17 cellular contexts compared by ENCODE assay signal in the genomic region with DNA sequence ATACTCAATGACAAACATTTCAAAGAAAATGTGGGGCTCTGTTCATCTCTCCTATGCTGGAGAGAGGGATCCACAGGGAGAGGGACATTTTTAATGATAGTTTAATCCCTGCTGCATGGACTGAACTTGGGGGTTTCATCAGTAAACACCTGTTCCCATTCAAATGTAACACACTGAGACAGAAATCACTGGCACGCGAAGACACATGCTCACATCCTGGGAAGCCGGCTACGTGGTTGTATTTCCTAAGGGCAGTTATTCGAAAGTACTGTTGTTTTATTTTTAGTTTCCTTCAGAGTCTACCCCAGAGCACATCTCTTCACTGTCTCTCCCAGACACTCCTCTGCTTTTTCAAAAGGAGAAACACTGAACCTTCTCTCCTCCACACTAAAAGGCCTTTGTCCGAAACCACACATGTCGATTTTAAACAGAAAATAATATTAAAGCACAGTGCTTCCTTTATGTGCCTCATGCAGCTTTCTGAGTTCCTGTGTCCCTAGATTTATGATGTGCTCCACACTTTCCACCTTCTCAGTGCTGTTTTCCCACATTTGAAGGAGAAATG. TPM values are rescaled to one million over a fixed set of nuclear protein-coding genes. Genes with fewer than 3 reads are reported as not detected.
DNase-seq lines count a peak whose midpoint lies in the region; ATAC-seq and TF ChIP-seq lines count a peak whose summit lies in the region.
"Had no signal": no experiment of that assay in that cellular context is flagged by ENCODE, and none has a peak within 500 bp of the region (broad histone marks: within the 10 kb centered on the region; RNA-seq: fewer than 3 reads in every experiment).

No MANE protein-coding gene starts in this region.

- no peaks in the 10 kb centered on the region for H3K9me3 ChIP-seq in SJCRH30 (replicated peaks)
- no peaks in the 10 kb centered on the region for H3K9me3 ChIP-seq in esophagus muscularis mucosa
- no peaks in the 10 kb centered on the region for H3K9me3 ChIP-seq in naive thymus-derived CD4-positive, alpha-beta T cell (ENCODE audit: control insufficient read depth in 2 of 3, low read length in 3 of 3)

- H2AFZ ChIP-seq in GM23338: peak overlapping the region; percentile 84; the same call in 1 of the 2 replicates

- H3K27ac Mint-ChIP-seq in GM23338: peak overlapping the region; percentile 24; the same call in 1 of the 2 replicates
- H3K27ac Mint-ChIP-seq in neural crest cell (ENCODE audit: unreplicated experiment): peak overlapping the region; percentile 45
- H3K27ac Mint-ChIP-seq in naive thymus-derived CD4-positive, alpha-beta T cell: no peak overlapping the region
- H3K27ac Mint-ChIP-seq: CD8-positive, alpha-beta memory T cell had no signal

- POLR2A ChIA-PET in naive thymus-derived CD4-positive, alpha-beta T cell (lab: Charles Lee): no interaction called here

- CTCF ChIA-PET in naive thymus-derived CD4-positive, alpha-beta T cell (lab: Charles Lee): no interaction called here

- no peaks in the 10 kb centered on the region; the same call in 2 of the 3 replicates for H3K9me3 Mint-ChIP-seq in GM23338
- H3K9me3 Mint-ChIP-seq in neural crest cell: no peaks in the 10 kb centered on the region
- H3K9me3 Mint-ChIP-seq in naive thymus-derived CD4-positive, alpha-beta T cell: peaks cover 0 to 3% (median 0%) of the 10 kb centered on the region in 11 donors
- H3K9me3 Mint-ChIP-seq: CD8-positive, alpha-beta memory T cell had no signal

- no peak overlapping the region for H3K4me2 ChIP-seq in GM23338
- H3K4me2 ChIP-seq: KMS-11 had no signal

- H3K36me3 Mint-ChIP-seq in GM23338 (ENCODE audit: low read depth): no peaks in the 10 kb centered on the region
- H3K36me3 Mint-ChIP-seq in neural crest cell (ENCODE audit: low read depth): no peaks in the 10 kb centered on the region
- no peaks in the 10 kb centered on the region for H3K36me3 Mint-ChIP-seq in naive thymus-derived CD4-positive, alpha-beta T cell

- intact Hi-C loops in esophagus muscularis mucosa (cut with DNase I): no loop called here
- intact Hi-C loops in naive thymus-derived CD4-positive, alpha-beta T cell (cut with micrococcal nuclease): no loop called here

- H3K27me3 ChIP-seq in GM23338 (ENCODE audit: insufficient read depth) (no peaks in the 10 kb centered on the region), SJCRH30 (no peaks in the 10 kb centered on the region), esophagus muscularis mucosa (no peaks in the 10 kb centered on the region)
- H3K27me3 ChIP-seq in naive thymus-derived CD4-positive, alpha-beta T cell (ENCODE audit: control insufficient read depth in 2 of 2, insufficient read depth in 2 of 2, low read length in 2 of 2): no peaks in the 10 kb centered on the region

- TF ChIP-seq CTCF in GM23338 (conservative IDR thresholded peaks at IDR 0.05; ENCODE audit: low read depth in 2 of 2) (no peak), esophagus muscularis mucosa (IDR thresholded peaks at IDR 0.05) (no peak), neural crest cell (conservative IDR thresholded peaks at IDR 0.05) (no peak)

- H4K20me1 ChIP-seq in GM23338 (replicated peaks; ENCODE audit: insufficient read depth): no peaks in the 10 kb centered on the region

- peaks cover 19% of the 10 kb centered on the region for H3K4me1 Mint-ChIP-seq in GM23338
- H3K4me1 Mint-ChIP-seq in neural crest cell: peaks cover 14% of the 10 kb centered on the region
- H3K4me1 Mint-ChIP-seq in naive thymus-derived CD4-positive, alpha-beta T cell: no peaks in the 10 kb centered on the region
- H3K4me1 Mint-ChIP-seq: CD8-positive, alpha-beta memory T cell had no signal

- 60% methylated on average over 7 of the region's 7 CpGs for WGBS in esophagus muscularis mucosa

- H3K27ac ChIP-seq in GM23338 (ENCODE audit: low read depth) (no peak overlapping the region), SJCRH30 (no peak overlapping the region), esophagus muscularis mucosa (replicated peaks in 1 of 4) (no peak overlapping the region)
- H3K27ac ChIP-seq in naive thymus-derived CD4-positive, alpha-beta T cell (ENCODE audit: low read depth, low read length): no peak overlapping the region
- H3K27ac ChIP-seq: KMS-11 had no signal

- H3F3A ChIP-seq in GM23338 (replicated peaks; ENCODE audit: low read depth): no peaks in the 10 kb centered on the region

- ATAC-seq in GM23338 (no peak), HG03469 (IDR thresholded peaks at IDR 0.05; ENCODE audit: unreplicated experiment) (no peak)
- ATAC-seq in naive thymus-derived CD4-positive, alpha-beta T cell: no peak

- H3K4me3 ChIP-seq in GM23338 (no peak overlapping the region), SJCRH30 (no peak overlapping the region), esophagus muscularis mucosa (no peak overlapping the region)
- H3K4me3 ChIP-seq in naive thymus-derived CD4-positive, alpha-beta T cell (ENCODE audit: low read length): no peak overlapping the region

- DNase-seq in GM23338 (ENCODE audit: low spot score) (no peak), SJCRH30 (peak; percentile 11 to 48), esophagus muscularis mucosa (ENCODE audit: extremely low spot score) (peak; percentile 79), neural crest cell (ENCODE audit: low read depth, low spot score) (no peak), AG08395 (ENCODE audit: low spot score) (no peak), NCI-H1417 treated with DMSO at 0.1 percent for 48 hours (lab: John Stamatoyannopoulos, UW) (no peak)
- no peak for DNase-seq in naive thymus-derived CD4-positive, alpha-beta T cell
- DNase-seq: C1 segment of cervical spinal cord; CD8-positive, alpha-beta memory T cell; DMS79; NCI-H1436; NCI-H2029 treated with DMSO at 0.1 percent for 48 hours; NCI-H748 treated with DMSO at 0.1 percent for 48 hours; OCI-M1; SHP77 treated with DMSO at 0.1 percent for 48 hours had no signal

- H3K4me3 Mint-ChIP-seq in GM23338: no peak overlapping the region
- no peak overlapping the region for H3K4me3 Mint-ChIP-seq in neural crest cell
- no peak overlapping the region for H3K4me3 Mint-ChIP-seq in naive thymus-derived CD4-positive, alpha-beta T cell
- H3K4me3 Mint-ChIP-seq: CD8-positive, alpha-beta memory T cell had no signal

- H3K36me3 ChIP-seq in GM23338 (ENCODE audit: insufficient read depth) (no peaks in the 10 kb centered on the region), SJCRH30 (no peaks in the 10 kb centered on the region), esophagus muscularis mucosa (no peaks in the 10 kb centered on the region)
- H3K36me3 ChIP-seq in naive thymus-derived CD4-positive, alpha-beta T cell (ENCODE audit: control insufficient read depth in 2 of 3, insufficient read depth in 3 of 3, low read length in 3 of 3): no peaks in the 10 kb centered on the region

- H3K4me1 ChIP-seq in GM23338 (ENCODE audit: insufficient read depth) (0 out of 2 replicates have a peak, but pooled peaks cover 3% of the 10 kb centered on the region), SJCRH30 (peaks cover 17% of the 10 kb centered on the region), esophagus muscularis mucosa (peaks cover 0 to 14% (median 4%) of the 10 kb centered on the region in 4 donors)
- no peaks in the 10 kb centered on the region for H3K4me1 ChIP-seq in naive thymus-derived CD4-positive, alpha-beta T cell (ENCODE audit: control insufficient read depth in 2 of 2, insufficient read depth in 2 of 2, low read length in 2 of 2)

- TF ChIP-seq EP300 in esophagus muscularis mucosa (IDR thresholded peaks at IDR 0.05): no peak

- H3K79me2 ChIP-seq in GM23338 (replicated peaks; ENCODE audit: insufficient read depth): no peaks in the 10 kb centered on the region

- 0 out of 2 replicates have a peak, but pooled peaks cover 14% of the 10 kb centered on the region for H3K9me2 ChIP-seq in GM23338 (ENCODE audit: insufficient read depth)

- TF ChIP-seq POLR2A in esophagus muscularis mucosa (IDR thresholded peaks at IDR 0.05; ENCODE audit: low read depth): no peak

- H3K27me3 Mint-ChIP-seq in GM23338 (ENCODE audit: insufficient read depth, low read depth, poor library complexity) (peaks cover 1% of the 10 kb centered on the region), neural crest cell (ENCODE audit: low read depth) (no peaks in the 10 kb centered on the region)
- H3K27me3 Mint-ChIP-seq in naive thymus-derived CD4-positive, alpha-beta T cell: peaks cover 4 to 50% (median 11%) of the 10 kb centered on the region in 5 donors

TF ChIP-seq in GM23338, 12 proteins besides CTCF, POLR2A, EP300 and RAD21 (continues in another document):
- TF ChIP-seq STAT1 (IDR thresholded peaks at IDR 0.05; ENCODE audit: unreplicated experiment) (no peak), EZH2phosphoT487 (IDR thresholded peaks at IDR 0.05; ENCODE audit: unreplicated experiment) (no peak)

RNA-seq across cellular contexts. Expression of gene PTHLH, which starts 52.8 kb away (rescaled TPM):
- total RNA-seq in GM23338 (2014; rRNA removed; shearing (Covaris generic)): not detected in 2 replicates
- not detected in 2 replicates for polyA plus RNA-seq in GM23338 (2016; fragmentation: Nextera tagmentation; extraction: Ambion mirVana)
- total RNA-seq in SJCRH30 (2014; rRNA removed; shearing (Covaris generic)): 3.5 and 3.6 TPM in 2 replicates
- total RNA-seq in esophagus muscularis mucosa (1 to 10 TPM; 2.5 to 5.5 (median 3.3) TPM), neural crest cell (0.27 and 0.56 TPM in 2 replicates)
- total RNA-seq in naive thymus-derived CD4-positive, alpha-beta T cell: not detected
- not detected for polyA plus RNA-seq in naive thymus-derived CD4-positive, alpha-beta T cell
- polyA plus RNA-seq: CD8-positive, alpha-beta memory T cell had no signal

Comparison
In these comparisons a context has a peak if more than half of its experiments do, and no peak if none do; other contexts are left out.
1. DNase-seq: peak in SJCRH30 (2 of 2) and esophagus muscularis mucosa (single experiment); none in GM23338 (single experiment), neural crest cell (single experiment), AG08395 (single experiment), naive thymus-derived CD4-positive, alpha-beta T cell (0 of 9) and NCI-H1417 treated with DMSO at 0.1 percent for 48 hours (single experiment).
2. H3K27ac Mint-ChIP-seq: peak in GM23338 (single experiment) and neural crest cell (single experiment); none in naive thymus-derived CD4-positive, alpha-beta T cell (0 of 9).